Comparison of ENCODE assay signal across 8 cellular contexts in genomic region chr2:45699032-45699658, GRCh38. TPM values are rescaled to one million over a fixed set of nuclear protein-coding genes. Genes with fewer than 3 reads are reported as not detected.
DNase-seq lines count a peak whose midpoint lies in the region; ATAC-seq and TF ChIP-seq lines count a peak whose summit lies in the region.

No MANE protein-coding gene starts in this region.

- DNase-seq in activated CD4-positive, alpha-beta T cell treated with anti-CD3 and anti-CD28 coated beads, Interleukin-2, amount 10 ng/mL, durations not matched to agents 24 days and 14 days: no peak
- DNase-seq in activated CD4-positive, alpha-beta T cell treated with anti-CD3 and anti-CD28 coated beads, Interleukin-2, amount 50 U/mL, for 1 hour: no peak
- DNase-seq in chondrocyte (ENCODE audit: low spot score) (no peak), DMS 273 treated with DMSO at 0.1 percent for 48 hours (lab: John Stamatoyannopoulos, UW) (no peak), NCI-H2107 treated with DMSO at 0.1 percent for 48 hours (lab: John Stamatoyannopoulos, UW; ENCODE audit: unreplicated experiment) (no peak), NCI-H2029 treated with DMSO at 0.1 percent for 48 hours (lab: John Stamatoyannopoulos, UW) (no peak)
- DNase-seq in stimulated activated naive B cell treated with anti-CD40 and anti-IgM and Interleukin-4, amounts not matched to agents 10 μg/mL and 1 μg/mL and 100 μg/mL, for 72 hours: peak; percentile 17

- intact Hi-C loops in activated CD4-positive, alpha-beta T cell treated with anti-CD3 and anti-CD28 coated beads, Interleukin-2, amount 10 ng/mL, durations not matched to agents 24 days and 14 days (cut with micrococcal nuclease): no loop called here

- H3K27ac Mint-ChIP-seq in activated CD4-positive, alpha-beta T cell treated with anti-CD3 and anti-CD28 coated beads, Interleukin-2, amount 10 ng/mL, durations not matched to agents 24 days and 14 days: peak overlapping the region; percentile 23
- peak overlapping the region; percentile 50 for H3K27ac Mint-ChIP-seq in chondrocyte (ENCODE audit: unreplicated experiment)
- peak overlapping the region; percentile 81 for H3K27ac Mint-ChIP-seq in stimulated activated naive B cell treated with anti-CD40 and anti-IgM and Interleukin-4, amounts not matched to agents 10 μg/mL and 1 μg/mL and 100 μg/mL, for 72 hours

- H3K27me3 Mint-ChIP-seq in activated CD4-positive, alpha-beta T cell treated with anti-CD3 and anti-CD28 coated beads, Interleukin-2, amount 10 ng/mL, durations not matched to agents 24 days and 14 days: no peaks in the 10 kb centered on the region
- no peaks in the 10 kb centered on the region for H3K27me3 Mint-ChIP-seq in chondrocyte (ENCODE audit: low read depth)
- no peaks in the 10 kb centered on the region for H3K27me3 Mint-ChIP-seq in stimulated activated naive B cell treated with anti-CD40 and anti-IgM and Interleukin-4, amounts not matched to agents 10 μg/mL and 1 μg/mL and 100 μg/mL, for 72 hours

- ATAC-seq in HG03095 (IDR thresholded peaks at IDR 0.05; ENCODE audit: unreplicated experiment): peak; percentile 60
- ATAC-seq in stimulated activated naive B cell treated with anti-CD40 and anti-IgM and Interleukin-4, amounts not matched to agents 10 μg/mL and 1 μg/mL and 100 μg/mL, for 72 hours (replicated peaks): peak; percentile 88 to 93

- H3K36me3 Mint-ChIP-seq in activated CD4-positive, alpha-beta T cell treated with anti-CD3 and anti-CD28 coated beads, Interleukin-2, amount 10 ng/mL, durations not matched to agents 24 days and 14 days (ENCODE audit: low read depth): no peaks in the 10 kb centered on the region
- H3K36me3 Mint-ChIP-seq in chondrocyte (ENCODE audit: low read depth): no peaks in the 10 kb centered on the region
- H3K36me3 Mint-ChIP-seq in stimulated activated naive B cell treated with anti-CD40 and anti-IgM and Interleukin-4, amounts not matched to agents 10 μg/mL and 1 μg/mL and 100 μg/mL, for 72 hours: peaks cover 9 to 13% of the 10 kb centered on the region in 2 donors

- H3K4me1 Mint-ChIP-seq in activated CD4-positive, alpha-beta T cell treated with anti-CD3 and anti-CD28 coated beads, Interleukin-2, amount 10 ng/mL, durations not matched to agents 24 days and 14 days: peaks cover 6% of the 10 kb centered on the region
- H3K4me1 Mint-ChIP-seq in chondrocyte (ENCODE audit: low read depth): peaks cover 23% of the 10 kb centered on the region
- peaks cover 48 to 64% of the 10 kb centered on the region in 2 donors for H3K4me1 Mint-ChIP-seq in stimulated activated naive B cell treated with anti-CD40 and anti-IgM and Interleukin-4, amounts not matched to agents 10 μg/mL and 1 μg/mL and 100 μg/mL, for 72 hours

- TF ChIP-seq CTCF in chondrocyte (IDR thresholded peaks at IDR 0.05): no peak

- no peaks in the 10 kb centered on the region for H3K9me3 Mint-ChIP-seq in activated CD4-positive, alpha-beta T cell treated with anti-CD3 and anti-CD28 coated beads, Interleukin-2, amount 10 ng/mL, durations not matched to agents 24 days and 14 days
- H3K9me3 Mint-ChIP-seq in chondrocyte (ENCODE audit: low read depth): no peaks in the 10 kb centered on the region
- no peaks in the 10 kb centered on the region for H3K9me3 Mint-ChIP-seq in stimulated activated naive B cell treated with anti-CD40 and anti-IgM and Interleukin-4, amounts not matched to agents 10 μg/mL and 1 μg/mL and 100 μg/mL, for 72 hours

- H3K4me3 Mint-ChIP-seq in activated CD4-positive, alpha-beta T cell treated with anti-CD3 and anti-CD28 coated beads, Interleukin-2, amount 10 ng/mL, durations not matched to agents 24 days and 14 days: no peak overlapping the region
- no peak overlapping the region for H3K4me3 Mint-ChIP-seq in chondrocyte (ENCODE audit: unreplicated experiment)
- peak overlapping the region; percentile 54 to 71 for H3K4me3 Mint-ChIP-seq in stimulated activated naive B cell treated with anti-CD40 and anti-IgM and Interleukin-4, amounts not matched to agents 10 μg/mL and 1 μg/mL and 100 μg/mL, for 72 hours

RNA-seq across cellular contexts. Expression of gene PRKCE, which starts 47.7 kb away (rescaled TPM):
- total RNA-seq in activated CD4-positive, alpha-beta T cell treated with anti-CD3 and anti-CD28 coated beads, Interleukin-2, amount 10 ng/mL, durations not matched to agents 24 days and 14 days: 11.2 and 13.5 TPM in 2 replicates
- total RNA-seq in chondrocyte: 8.6 to 12.0 TPM (median 9.6 TPM) in 3 replicates

Comparison
In these comparisons a context has a peak if more than half of its experiments do, and no peak if none do; other contexts are left out.
1. H3K27ac Mint-ChIP-seq: peak in every context shown above with its lines; median percentile 81 in stimulated activated naive B cell treated with anti-CD40 and anti-IgM and Interleukin-4, amounts not matched to agents 10 μg/mL and 1 μg/mL and 100 μg/mL, for 72 hours; 50 in chondrocyte; 23 in activated CD4-positive, alpha-beta T cell treated with anti-CD3 and anti-CD28 coated beads, Interleukin-2, amount 10 ng/mL, durations not matched to agents 24 days and 14 days.
2. H3K4me3 Mint-ChIP-seq: peak in stimulated activated naive B cell treated with anti-CD40 and anti-IgM and Interleukin-4, amounts not matched to agents 10 μg/mL and 1 μg/mL and 100 μg/mL, for 72 hours (2 of 2); none in activated CD4-positive, alpha-beta T cell treated with anti-CD3 and anti-CD28 coated beads, Interleukin-2, amount 10 ng/mL, durations not matched to agents 24 days and 14 days (single experiment) and chondrocyte (single experiment).